In the genomic region with DNA sequence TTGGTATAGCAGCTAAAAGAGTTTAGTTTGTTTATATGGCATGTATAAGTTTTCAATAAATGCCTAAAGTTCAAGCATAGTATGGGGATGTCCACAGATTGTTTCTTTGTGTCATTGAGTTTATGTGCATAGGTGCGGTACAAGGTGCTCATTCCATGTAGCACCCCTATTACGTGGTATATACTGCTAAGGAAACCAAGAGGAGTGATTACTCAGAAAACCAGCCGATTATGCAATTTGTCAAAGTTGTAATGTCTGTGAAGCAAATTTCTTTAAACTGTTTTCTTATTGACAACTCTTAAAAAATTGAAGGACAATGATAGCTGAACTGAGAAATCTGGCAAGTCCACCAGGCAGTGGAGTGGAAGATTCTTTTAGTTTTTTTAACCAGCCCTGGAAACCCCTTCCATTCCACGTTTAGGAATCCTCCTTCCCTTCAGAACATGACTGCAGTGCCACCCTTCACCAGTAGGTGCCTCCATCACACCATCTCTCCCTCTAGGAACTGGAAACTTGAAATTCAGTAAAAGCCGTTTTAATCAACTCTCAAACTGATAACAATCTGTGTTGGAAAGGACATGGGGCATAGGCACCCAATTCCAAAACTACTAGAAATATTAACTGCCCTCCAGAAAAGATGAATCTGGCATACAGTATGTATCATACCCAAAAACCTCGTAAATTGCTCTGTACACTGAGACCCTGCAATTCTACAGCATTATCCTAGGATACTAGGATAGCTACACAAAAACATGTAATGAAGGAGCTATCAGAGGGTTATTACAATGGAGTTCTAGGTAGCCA, we compare ENCODE assay signal across 9 cellular contexts. TPM values are rescaled to one million over a fixed set of nuclear protein-coding genes. Genes with fewer than 3 reads are reported as not detected.
DNase-seq lines count a peak whose midpoint lies in the region; ATAC-seq, FAIRE-seq and TF ChIP-seq lines count a peak whose summit lies in the region.
"Had no signal": no experiment of that assay in that cellular context is flagged by ENCODE, and none has a peak within 500 bp of the region (broad histone marks: within the 10 kb centered on the region; RNA-seq: fewer than 3 reads in every experiment).

No MANE protein-coding gene starts in this region.

- H3K36me3 ChIP-seq in bronchial epithelial cell (ENCODE audit: control insufficient read depth, insufficient read depth, low read length): no peaks in the 10 kb centered on the region
- H3K36me3 ChIP-seq in kidney epithelial cell (ENCODE audit: control insufficient read depth, insufficient read depth, low read length): no peaks in the 10 kb centered on the region

- TF ChIP-seq CTCF in WI38 (IDR thresholded peaks at IDR 0.05; ENCODE audit: low read depth, low read length): peak; percentile 99
- TF ChIP-seq CTCF in bronchial epithelial cell (IDR thresholded peaks at IDR 0.05; ENCODE audit: insufficient read depth, low read length, severe bottlenecking): peak; percentile 91
- TF ChIP-seq CTCF in kidney epithelial cell (IDR thresholded peaks at IDR 0.05; ENCODE audit: insufficient read depth, low read length, poor library complexity, severe bottlenecking): peak; percentile 99

- H3K27me3 ChIP-seq in bronchial epithelial cell (ENCODE audit: control insufficient read depth, insufficient read depth, low read length) (no peaks in the 10 kb centered on the region), kidney epithelial cell (ENCODE audit: control insufficient read depth, insufficient read depth, low read length) (no peaks in the 10 kb centered on the region)
- H3K27me3 ChIP-seq: BLaER1 had no signal

- no peak overlapping the region for H3K4me3 ChIP-seq in WI38 (ENCODE audit: low read depth, low read length)
- no peak overlapping the region for H3K4me3 ChIP-seq in bronchial epithelial cell (ENCODE audit: low read depth, low read length)
- H3K4me3 ChIP-seq in kidney epithelial cell (ENCODE audit: low read depth, low read length): no peak overlapping the region
- H3K4me3 ChIP-seq: BLaER1 had no signal

- ATAC-seq in GM21390 (IDR thresholded peaks at IDR 0.05; ENCODE audit: unreplicated experiment): no peak

- DNase-seq in NCI-H1436 (lab: John Stamatoyannopoulos, UW) (peak; percentile 45), NCI-H1436 treated with DMSO at 0.1 percent for 48 hours (lab: John Stamatoyannopoulos, UW) (no peak), NCI-H2029 treated with DMSO at 0.1 percent for 48 hours (lab: John Stamatoyannopoulos, UW) (peak; percentile 61), bronchial epithelial cell (ENCODE audit: low read depth) (peak; percentile 86), kidney epithelial cell (ENCODE audit: low read depth) (no peak)
- peak; percentile 61 to 65 for DNase-seq in stimulated activated CD4-positive, alpha-beta T cell treated with anti-CD3 and anti-CD28 coated beads, Interleukin-1b, Interleukin-23, amount 100 ng/mL, for 4 hours (ENCODE audit: low read depth in 2 of 2)

- no peak for FAIRE-seq in bronchial epithelial cell (lab: Jason Lieb, UNC)

RNA-seq across cellular contexts. Expression of a gene that starts 43.5 kb away (rescaled TPM):
- total RNA-seq in bronchial epithelial cell (1.1 and 2.4 TPM in 2 replicates), kidney epithelial cell (0.82 and 2.7 TPM in 2 replicates)

RNA-seq across cellular contexts. Expression of a gene that starts 43.5 kb away (rescaled TPM):
- total RNA-seq in bronchial epithelial cell (16.6 and 25.6 TPM in 2 replicates), kidney epithelial cell (15.3 and 20.5 TPM in 2 replicates)

RNA-seq across cellular contexts. Expression of a gene that starts 50.4 kb away (rescaled TPM):
- total RNA-seq in bronchial epithelial cell (14.0 and 17.8 TPM in 2 replicates), kidney epithelial cell (12.9 and 14.8 TPM in 2 replicates)

RNA-seq across cellular contexts. Expression of a gene that starts 50.8 kb away (rescaled TPM):
- 40.8 and 47.9 TPM in 2 replicates for total RNA-seq in bronchial epithelial cell
- 64.8 and 65.9 TPM in 2 replicates for total RNA-seq in kidney epithelial cell

Comparison
In these comparisons a context has a peak if more than half of its experiments do, and no peak if none do; other contexts are left out.
1. DNase-seq: peak in NCI-H1436 (single experiment), NCI-H2029 treated with DMSO at 0.1 percent for 48 hours (single experiment), bronchial epithelial cell (single experiment) and stimulated activated CD4-positive, alpha-beta T cell treated with anti-CD3 and anti-CD28 coated beads, Interleukin-1b, Interleukin-23, amount 100 ng/mL, for 4 hours (2 of 2); none in NCI-H1436 treated with DMSO at 0.1 percent for 48 hours (single experiment) and kidney epithelial cell (single experiment).
2. Peak in every context shown above with its lines, with median percentiles within 50 percentile points of each other: CTCF ChIP-seq.